In genomic region chr3:107739227-107739626, GRCh38 we compare ENCODE assay signal across 37 cellular contexts.
"Had no signal": no experiment of that assay in that cellular context is flagged by ENCODE, and none has a peak within 500 bp of the region (broad histone marks: within the 10 kb centered on the region; RNA-seq: fewer than 3 reads in every experiment).

No MANE protein-coding gene starts in this region.

- H3K27me3 Mint-ChIP-seq: activated CD4-positive, alpha-beta memory T cell treated with anti-CD3 and anti-CD28 coated beads for 36 hours; activated CD4-positive, alpha-beta T cell treated with anti-CD3 and anti-CD28 coated beads, Interleukin-2, amount 10 ng/mL, durations not matched to agents 24 days and 14 days; activated naive CD8-positive, alpha-beta T cell treated with anti-CD3 and anti-CD28 coated beads for 36 hours; naive thymus-derived CD4-positive, alpha-beta T cell had no signal

- H3K4me3 ChIP-seq: adrenal gland, body of pancreas, esophagus squamous epithelium, pancreas, prostate gland, skin epidermis, suprapubic skin, tibial artery, upper lobe of right lung had no signal

- H3K4me1 ChIP-seq: esophagus squamous epithelium, pancreas, prostate gland, suprapubic skin, tibial artery, upper lobe of right lung had no signal

- H3K4me1 Mint-ChIP-seq: activated CD4-positive, alpha-beta T cell treated with anti-CD3 and anti-CD28 coated beads, Interleukin-2, amount 10 ng/mL, durations not matched to agents 24 days and 14 days; activated naive CD8-positive, alpha-beta T cell treated with anti-CD3 and anti-CD28 coated beads for 36 hours had no signal

- H3K9me3 ChIP-seq: adrenal gland, body of pancreas, esophagus squamous epithelium, pancreas, prostate gland, suprapubic skin, tibial artery, upper lobe of right lung had no signal

- H3K36me3 ChIP-seq: adrenal gland, prostate gland had no signal

- H3K27me3 ChIP-seq: adrenal gland, body of pancreas, esophagus squamous epithelium, pancreas, suprapubic skin, tibial artery, upper lobe of right lung had no signal

- H3K4me3 Mint-ChIP-seq: activated CD4-positive, alpha-beta memory T cell treated with anti-CD3 and anti-CD28 coated beads for 36 hours; activated CD4-positive, alpha-beta T cell treated with anti-CD3 and anti-CD28 coated beads, Interleukin-2, amount 10 ng/mL, durations not matched to agents 24 days and 14 days; activated naive CD4-positive, alpha-beta T cell treated with anti-CD3 and anti-CD28 coated beads for 36 hours; activated naive CD8-positive, alpha-beta T cell treated with anti-CD3 and anti-CD28 coated beads for 36 hours; activated T-helper 1 cell treated with anti-CD3 and anti-CD28 coated beads, Interleukin-12 subunit alpha, Interleukin-12 subunit beta, Interleukin-2, Interleukin-4 antibody, amounts not matched to agents 30 ng/mL and 10 ng/mL and 1 ng/mL, durations not matched to agents 14 hours and 24 hours and 36 hours; naive thymus-derived CD4-positive, alpha-beta T cell; neural crest cell had no signal

- H3K27ac ChIP-seq: adrenal gland, body of pancreas, epithelial cell of prostate, esophagus squamous epithelium, pancreas, prostate gland, skin epidermis, suprapubic skin, tibial artery, upper lobe of right lung, VCaP had no signal

- FAIRE-seq: colon, endometrium, pancreas had no signal

- H3K36me3 Mint-ChIP-seq: activated CD4-positive, alpha-beta memory T cell treated with anti-CD3 and anti-CD28 coated beads for 36 hours; activated naive CD8-positive, alpha-beta T cell treated with anti-CD3 and anti-CD28 coated beads for 36 hours had no signal

- ATAC-seq: body of pancreas; left cardiac atrium; left ventricle myocardium superior; naive thymus-derived CD4-positive, alpha-beta T cell; pancreas; sciatic nerve; upper lobe of right lung had no signal

- H3K9me3 Mint-ChIP-seq: activated CD4-positive, alpha-beta memory T cell treated with anti-CD3 and anti-CD28 coated beads for 36 hours; activated CD4-positive, alpha-beta T cell treated with anti-CD3 and anti-CD28 coated beads, Interleukin-2, amount 10 ng/mL, durations not matched to agents 24 days and 14 days; activated naive CD4-positive, alpha-beta T cell treated with anti-CD3 and anti-CD28 coated beads for 36 hours; activated naive CD8-positive, alpha-beta T cell treated with anti-CD3 and anti-CD28 coated beads for 36 hours; activated T-helper 1 cell treated with anti-CD3 and anti-CD28 coated beads, Interleukin-12 subunit alpha, Interleukin-12 subunit beta, Interleukin-2, Interleukin-4 antibody, amounts not matched to agents 30 ng/mL and 10 ng/mL and 1 ng/mL, durations not matched to agents 14 hours and 24 hours and 36 hours; naive thymus-derived CD4-positive, alpha-beta T cell; neural crest cell had no signal

- DNase-seq: activated CD4-positive, alpha-beta memory T cell treated with anti-CD3 and anti-CD28 coated beads for 36 hours; activated CD4-positive, alpha-beta T cell treated with anti-CD3 and anti-CD28 coated beads, Interleukin-2, amount 10 ng/mL, durations not matched to agents 24 days and 14 days; activated CD4-positive, CD25-positive, alpha-beta regulatory T cell treated with anti-CD3 and anti-CD28 coated beads, Interleukin-2, amount 50 U/mL, for 72 hours; activated CD8-positive, alpha-beta memory T cell treated with anti-CD3 and anti-CD28 coated beads, Interleukin-2, amount 50 U/mL, for 4 hours; activated effector memory CD4-positive, alpha-beta T cell treated with anti-CD3 and anti-CD28 coated beads, Interleukin-2, amount 50 U/mL, for 16 hours; activated naive CD4-positive, alpha-beta T cell treated with anti-CD3 and anti-CD28 coated beads for 36 hours; activated naive CD8-positive, alpha-beta T cell treated with anti-CD3 and anti-CD28 coated beads for 36 hours; activated T-cell treated with anti-CD3 and anti-CD28 coated beads, Interleukin-2, amount 50 U/mL, for 1 hour; aorta; body of pancreas; effector CD8-positive, alpha-beta T cell; esophagus squamous epithelium; foreskin melanocyte; left cardiac atrium; left ventricle myocardium superior; naive thymus-derived CD4-positive, alpha-beta T cell; nucleus accumbens; retina; stimulated activated CD4-positive, alpha-beta T cell treated with anti-CD3 and anti-CD28 coated beads, Interleukin-12 subunit alpha, Interleukin-12 subunit beta, amount 100 ng/mL, for 4 hours; stimulated activated CD4-positive, alpha-beta T cell treated with anti-CD3 and anti-CD28 coated beads, Interleukin-4, amount 100 ng/mL, for 4 hours; stimulated activated CD8-positive, alpha-beta memory T cell treated with anti-CD3 and anti-CD28 coated beads, Interleukin-4, amount 100 ng/mL, for 48 hours; stimulated activated naive CD4-positive, alpha-beta T cell; T-helper 2 cell; tibial artery; upper lobe of right lung had no signal

- H3K27ac Mint-ChIP-seq: activated CD4-positive, alpha-beta memory T cell treated with anti-CD3 and anti-CD28 coated beads for 36 hours; activated CD4-positive, alpha-beta T cell treated with anti-CD3 and anti-CD28 coated beads, Interleukin-2, amount 10 ng/mL, durations not matched to agents 24 days and 14 days; activated naive CD4-positive, alpha-beta T cell treated with anti-CD3 and anti-CD28 coated beads for 36 hours; activated naive CD8-positive, alpha-beta T cell treated with anti-CD3 and anti-CD28 coated beads for 36 hours; activated T-helper 1 cell treated with anti-CD3 and anti-CD28 coated beads, Interleukin-12 subunit alpha, Interleukin-12 subunit beta, Interleukin-2, Interleukin-4 antibody, amounts not matched to agents 30 ng/mL and 10 ng/mL and 1 ng/mL, durations not matched to agents 14 hours and 24 hours and 36 hours had no signal
